10 cellular contexts compared by ENCODE assay signal in the genomic region with DNA sequence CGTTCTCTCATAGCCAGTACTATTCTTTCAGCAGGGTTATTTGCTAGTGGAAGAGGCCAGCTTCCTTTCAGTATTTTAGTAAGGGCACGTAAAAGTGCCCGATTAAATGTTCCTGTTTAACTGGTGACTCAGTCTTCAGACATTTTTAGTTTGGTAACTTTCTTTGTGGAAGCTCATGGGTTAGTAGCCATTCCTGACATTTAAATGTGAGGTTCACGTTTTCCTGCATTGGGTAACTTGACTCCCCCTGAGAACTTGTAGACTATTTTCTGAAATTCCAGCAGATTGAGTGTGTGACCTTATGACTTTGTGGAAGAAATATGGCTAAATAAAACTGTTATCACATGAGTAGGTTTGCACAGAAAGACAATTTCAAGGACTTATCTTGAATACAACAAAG. TPM values are rescaled to one million over a fixed set of nuclear protein-coding genes. Genes with fewer than 3 reads are reported as not detected.
DNase-seq lines count a peak whose midpoint lies in the region; ATAC-seq and TF ChIP-seq lines count a peak whose summit lies in the region.
"Had no signal": no experiment of that assay in that cellular context is flagged by ENCODE, and none has a peak within 500 bp of the region (broad histone marks: within the 10 kb centered on the region; RNA-seq: fewer than 3 reads in every experiment).

No MANE protein-coding gene starts in this region.

- H3K4me3 ChIP-seq in GM23248 (peak overlapping the region; percentile 29; the same call in 1 of the 2 replicates), astrocyte of the cerebellum (ENCODE audit: low read depth, low read length) (no peak overlapping the region), right cardiac atrium (ENCODE audit: low read length) (peak overlapping the region; percentile 23), skeletal muscle tissue (ENCODE audit: low read length in 3 of 3) (no peak overlapping the region)
- H3K4me3 ChIP-seq: testis had no signal

- peaks cover 18% of the 10 kb centered on the region for H3K79me2 ChIP-seq in GM23248 (ENCODE audit: insufficient read depth)

- H3K36me3 ChIP-seq in GM23248 (ENCODE audit: low read depth) (no peaks in the 10 kb centered on the region), skeletal muscle tissue (ENCODE audit: control insufficient read depth in 3 of 3, insufficient read depth in 3 of 3, low read length in 3 of 3) (no peaks in the 10 kb centered on the region)

- H4K20me1 ChIP-seq in GM23248 (ENCODE audit: insufficient read depth) = no peaks in the 10 kb centered on the region

- H3K4me1 ChIP-seq in GM23248 (ENCODE audit: insufficient read depth) (peaks cover 54% of the 10 kb centered on the region), right cardiac atrium (ENCODE audit: control insufficient read depth, insufficient read depth, low read length) (peaks cover 30% of the 10 kb centered on the region), skeletal muscle tissue (ENCODE audit: control insufficient read depth in 3 of 3, insufficient read depth in 3 of 3, low read length in 3 of 3) (peaks cover 42 to 60% (median 50%) of the 10 kb centered on the region in 3 donors)

- H3K27me3 ChIP-seq in GM23248 (replicated peaks; ENCODE audit: insufficient read depth) (no peaks in the 10 kb centered on the region), right cardiac atrium (ENCODE audit: control insufficient read depth, insufficient read depth) (no peaks in the 10 kb centered on the region), skeletal muscle tissue (ENCODE audit: control insufficient read depth in 3 of 3, insufficient read depth in 3 of 3, low read length in 3 of 3) (no peaks in the 10 kb centered on the region)
- H3K27me3 ChIP-seq: testis had no signal

- in situ Hi-C loops in GM23248 (cut with MboI) (no loop called here), astrocyte of the cerebellum (cut with HindIII; ENCODE audit: low sequenced_read_pairs) (loop anchor here (5.0 kb wide), 1 partner anchor 48 kb away; no protein-coding TSS in a partner anchor)

- H2AFZ ChIP-seq in GM23248 = no peak overlapping the region

- H3K27ac ChIP-seq in GM23248 (peak overlapping the region; percentile 79), right cardiac atrium (ENCODE audit: low read length) (peak overlapping the region; percentile 94), skeletal muscle tissue (ENCODE audit: low read depth, low read length) (peak overlapping the region; percentile 77)

- H3K9ac ChIP-seq in GM23248 = peak overlapping the region; percentile 51
- H3K9ac ChIP-seq in skeletal muscle tissue (ENCODE audit: low read depth in 1 of 3, low read length in 3 of 3) = peak overlapping the region in 1 of 3 donors; percentile 25

- H3K4me2 ChIP-seq in GM23248 (ENCODE audit: unreplicated experiment) = peak overlapping the region; percentile 75

- intact Hi-C loops in right cardiac atrium (cut with DNase I) = no loop called here

- peak; percentile 92 for DNase-seq in GM23248
- DNase-seq in astrocyte of the cerebellum (ENCODE audit: low read depth) = peak; percentile 89
- no peak for DNase-seq in right cardiac atrium
- no peak for DNase-seq in medulla oblongata (ENCODE audit: extremely low spot score)
- DNase-seq: posterior cingulate gyrus, testis had no signal

- H3K9me3 ChIP-seq in GM23248 (ENCODE audit: low read depth) (no peaks in the 10 kb centered on the region), right cardiac atrium (ENCODE audit: control insufficient read depth, low read length) (no peaks in the 10 kb centered on the region), skeletal muscle tissue (ENCODE audit: control insufficient read depth in 3 of 3, low read length in 3 of 3) (no peaks in the 10 kb centered on the region)
- H3K9me3 ChIP-seq: testis had no signal

- no peak for TF ChIP-seq CTCF in astrocyte of the cerebellum (IDR thresholded peaks at IDR 0.05; ENCODE audit: low read depth, low read length, missing control alignments)

- peaks cover 37% of the 10 kb centered on the region for H3F3A ChIP-seq in GM23248 (ENCODE audit: insufficient read depth)

- peak; percentile 19 to 28 for ATAC-seq in right cardiac atrium
- ATAC-seq in HG03442 (IDR thresholded peaks at IDR 0.05; ENCODE audit: unreplicated experiment) = no peak
- ATAC-seq in HG02884 (IDR thresholded peaks at IDR 0.05; ENCODE audit: unreplicated experiment) = no peak
- ATAC-seq in HG02870 (IDR thresholded peaks at IDR 0.05; ENCODE audit: unreplicated experiment) = no peak

- 5 to 7% methylated on average over 4 of the region's 4 CpGs for WGBS in GM23248 (ENCODE audit: low coverage in 1 of 2, low lambda C conversion rate in 2 of 2, missing lambda C conversion rate in 2 of 2), 2 experiments
- 48% methylated on average over 4 of the region's 4 CpGs for WGBS in right cardiac atrium

- H3K9me2 ChIP-seq in GM23248 (ENCODE audit: insufficient read depth) = no peaks in the 10 kb centered on the region

RNA-seq across cellular contexts. Expression of gene ABHD2, which starts 16.9 kb away (rescaled TPM):
- total RNA-seq in GM23248 (2014; rRNA removed; shearing (Covaris generic)) = 24.2 and 28.7 TPM in 2 replicates
- polyA plus RNA-seq in GM23248 (2016; fragmentation: Nextera tagmentation; extraction: Ambion mirVana) (13.5 and 17.6 TPM in 2 replicates), right cardiac atrium (21.8 TPM)
- total RNA-seq in right cardiac atrium (100 to 1,000 TPM; 108 to 179 (median 114) TPM), skeletal muscle tissue (23.0 TPM)

Comparison
In these comparisons a context has a peak if more than half of its experiments do, and no peak if none do; other contexts are left out.
1. DNase-seq: peak in GM23248 (single experiment) and astrocyte of the cerebellum (single experiment); none in right cardiac atrium (0 of 3) and medulla oblongata (single experiment).
2. H3K4me3 ChIP-seq: peak in GM23248 (single experiment) and right cardiac atrium (single experiment); none in astrocyte of the cerebellum (single experiment) and skeletal muscle tissue (0 of 3).
3. ATAC-seq: peak in right cardiac atrium (2 of 2); none in HG03442 (single experiment), HG02884 (single experiment) and HG02870 (single experiment).
4. Peak in every context shown above with its lines, with median percentiles within 50 percentile points of each other: H3K27ac ChIP-seq.